Comparison of ENCODE assay signal across 19 cellular contexts in the genomic region with DNA sequence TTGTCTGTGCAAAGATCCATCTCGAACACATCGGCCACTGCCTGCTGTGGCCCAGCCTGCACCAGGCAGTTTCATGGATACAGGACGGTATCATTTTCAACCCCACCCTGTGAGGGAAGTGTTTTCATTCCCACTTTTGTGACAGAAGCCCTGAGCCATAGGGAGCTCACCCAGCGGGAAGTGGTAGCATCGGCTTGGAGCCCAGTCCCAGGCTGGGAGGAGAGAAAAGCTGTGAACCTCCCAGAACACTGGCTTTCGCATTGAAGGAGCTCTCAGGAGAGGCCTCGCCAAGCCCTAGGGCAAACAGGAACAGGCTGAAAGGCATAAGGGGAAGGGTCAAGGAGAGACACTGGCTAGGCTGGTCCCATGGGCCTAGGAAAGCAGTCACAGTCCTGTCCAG.
DNase-seq lines count a peak whose midpoint lies in the region; ATAC-seq and TF ChIP-seq lines count a peak whose summit lies in the region.
"Had no signal": no experiment of that assay in that cellular context is flagged by ENCODE, and none has a peak within 500 bp of the region (broad histone marks: within the 10 kb centered on the region; RNA-seq: fewer than 3 reads in every experiment).

No MANE protein-coding gene starts in this region.

- peaks cover 12% of the 10 kb centered on the region for H3K27me3 Mint-ChIP-seq in neural progenitor cell (ENCODE audit: insufficient read depth, low read depth)
- no peaks in the 10 kb centered on the region for H3K27me3 Mint-ChIP-seq in activated naive CD8-positive, alpha-beta T cell treated with anti-CD3 and anti-CD28 coated beads, Interleukin-2, amount 50 U/mL, for 24 hours

- H3K27me3 ChIP-seq in neural progenitor cell = no peaks in the 10 kb centered on the region
- H3K27me3 ChIP-seq: BLaER1 had no signal

- peak overlapping the region; percentile 40 for H2AFZ ChIP-seq in neural progenitor cell (replicated peaks)
- H2AFZ ChIP-seq: GM23248 had no signal

- no peak overlapping the region for H3K27ac ChIP-seq in neural progenitor cell
- H3K27ac ChIP-seq: 22Rv1, A549, BLaER1, GM23248, HL-60 had no signal

- DNase-seq in activated effector memory CD4-positive, alpha-beta T cell treated with anti-CD3 and anti-CD28 coated beads, Interleukin-2, amount 50 U/mL, for 16 hours = peak; percentile 43
- DNase-seq in activated effector memory CD4-positive, alpha-beta T cell treated with Interleukin-2 at 50 U/mL for 16 hours = no peak
- peak; percentile 66 for DNase-seq in neural progenitor cell (ENCODE audit: low spot score)
- DNase-seq in activated naive CD4-positive, alpha-beta T cell treated with anti-CD3 and anti-CD28 coated beads, Interleukin-2, amount 50 U/mL, for 16 hours = no peak
- DNase-seq in activated naive CD8-positive, alpha-beta T cell treated with anti-CD3 and anti-CD28 coated beads, Interleukin-2, amount 50 U/mL, for 24 hours = no peak
- no peak for DNase-seq in AG08396 (ENCODE audit: low spot score)
- DNase-seq: Calu3; CD4-positive, alpha-beta memory T cell; DMS79 treated with DMSO at 0.1 percent for 48 hours; GM23248; HFFc6 had no signal

- peaks cover 14% of the 10 kb centered on the region for H3K4me1 Mint-ChIP-seq in neural progenitor cell
- H3K4me1 Mint-ChIP-seq in activated naive CD8-positive, alpha-beta T cell treated with anti-CD3 and anti-CD28 coated beads, Interleukin-2, amount 50 U/mL, for 24 hours = no peaks in the 10 kb centered on the region
- H3K4me1 Mint-ChIP-seq: CD14-positive monocyte; CD4-positive, alpha-beta memory T cell had no signal

- H3K27ac Mint-ChIP-seq in neural progenitor cell = peak overlapping the region; percentile 72
- H3K27ac Mint-ChIP-seq in activated naive CD8-positive, alpha-beta T cell treated with anti-CD3 and anti-CD28 coated beads, Interleukin-2, amount 50 U/mL, for 24 hours = no peak overlapping the region
- H3K27ac Mint-ChIP-seq: CD14-positive monocyte; CD4-positive, alpha-beta memory T cell; HFFc6 had no signal

- no peak for TF ChIP-seq CTCF in neural progenitor cell (IDR thresholded peaks at IDR 0.05)

- peak; percentile 20 for ATAC-seq in esophagus mucosa
- no peak for ATAC-seq in activated naive CD8-positive, alpha-beta T cell treated with anti-CD3 and anti-CD28 coated beads, Interleukin-2, amount 50 U/mL, for 24 hours
- ATAC-seq: A549, GM12878 had no signal

- H3K4me3 ChIP-seq in neural progenitor cell = no peak overlapping the region
- H3K4me3 ChIP-seq: A549, BLaER1, GM12878, GM23248, HAP-1 had no signal

- H3K36me3 Mint-ChIP-seq in neural progenitor cell = no peaks in the 10 kb centered on the region
- H3K36me3 Mint-ChIP-seq in activated naive CD8-positive, alpha-beta T cell treated with anti-CD3 and anti-CD28 coated beads, Interleukin-2, amount 50 U/mL, for 24 hours (ENCODE audit: low read depth) = no peaks in the 10 kb centered on the region
- H3K36me3 Mint-ChIP-seq: CD14-positive monocyte; CD4-positive, alpha-beta memory T cell had no signal

- H3K4me2 ChIP-seq in neural progenitor cell = peak overlapping the region; percentile 48
- H3K4me2 ChIP-seq: A549, BLaER1 had no signal

- H3K9ac ChIP-seq in neural progenitor cell = no peak overlapping the region
- H3K9ac ChIP-seq: BLaER1, GM23248 had no signal

- no peaks in the 10 kb centered on the region for H3K9me3 ChIP-seq in neural progenitor cell (ENCODE audit: low read depth)
- H3K9me3 ChIP-seq: A549, BLaER1, HAP-1 had no signal

- peaks cover 9% of the 10 kb centered on the region for H3K4me1 ChIP-seq in neural progenitor cell
- H3K4me1 ChIP-seq: A549, BLaER1, HAP-1 had no signal

- peaks cover 6% of the 10 kb centered on the region for H3F3A ChIP-seq in neural progenitor cell (ENCODE audit: low read depth)

- peaks cover 2% of the 10 kb centered on the region for H3K9me3 Mint-ChIP-seq in neural progenitor cell
- no peaks in the 10 kb centered on the region for H3K9me3 Mint-ChIP-seq in activated naive CD8-positive, alpha-beta T cell treated with anti-CD3 and anti-CD28 coated beads, Interleukin-2, amount 50 U/mL, for 24 hours
- H3K9me3 Mint-ChIP-seq: HFFc6 had no signal

- no peak overlapping the region for H3K4me3 Mint-ChIP-seq in neural progenitor cell
- H3K4me3 Mint-ChIP-seq in activated naive CD8-positive, alpha-beta T cell treated with anti-CD3 and anti-CD28 coated beads, Interleukin-2, amount 50 U/mL, for 24 hours = no peak overlapping the region
- H3K4me3 Mint-ChIP-seq: CD14-positive monocyte; CD4-positive, alpha-beta memory T cell; HFFc6 had no signal

- H4K20me1 ChIP-seq in neural progenitor cell (ENCODE audit: low read depth) = no peaks in the 10 kb centered on the region
- H4K20me1 ChIP-seq: BLaER1 had no signal

- H3K36me3 ChIP-seq in neural progenitor cell = no peaks in the 10 kb centered on the region
- H3K36me3 ChIP-seq: BLaER1, HAP-1 had no signal

- H3K79me2 ChIP-seq in neural progenitor cell (ENCODE audit: low read depth) = no peaks in the 10 kb centered on the region

Comparison
In these comparisons a context has a peak if more than half of its experiments do, and no peak if none do; other contexts are left out.
1. DNase-seq: peak in activated effector memory CD4-positive, alpha-beta T cell treated with anti-CD3 and anti-CD28 coated beads, Interleukin-2, amount 50 U/mL, for 16 hours (single experiment) and neural progenitor cell (single experiment); none in activated effector memory CD4-positive, alpha-beta T cell treated with Interleukin-2 at 50 U/mL for 16 hours (single experiment), activated naive CD4-positive, alpha-beta T cell treated with anti-CD3 and anti-CD28 coated beads, Interleukin-2, amount 50 U/mL, for 16 hours (single experiment), activated naive CD8-positive, alpha-beta T cell treated with anti-CD3 and anti-CD28 coated beads, Interleukin-2, amount 50 U/mL, for 24 hours (single experiment) and AG08396 (single experiment).